Comparison of ENCODE assay signal across 1 cellular context in genomic region chr3:123883656-123884257, GRCh38.
TF ChIP-seq lines count a peak whose summit lies in the region.

No MANE protein-coding gene starts in this region.

TF ChIP-seq in HCT116, 20 proteins besides CTCF, POLR2A, EP300 and RAD21 (continued from another document):
- no peak for TF ChIP-seq ATF3 (IDR thresholded peaks at IDR 0.05)
